In genomic region chr20:5205348-5206210, GRCh38 we compare ENCODE assay signal across 9 cellular contexts.
DNase-seq lines count a peak whose midpoint lies in the region; ATAC-seq and TF ChIP-seq lines count a peak whose summit lies in the region.
"Had no signal": no experiment of that assay in that cellular context is flagged by ENCODE, and none has a peak within 500 bp of the region (broad histone marks: within the 10 kb centered on the region; RNA-seq: fewer than 3 reads in every experiment).

No MANE protein-coding gene starts in this region.

- POLR2A ChIA-PET in CD4-positive, alpha-beta memory T cell (lab: Charles Lee; ENCODE audit: partially characterized antibody), result interaction anchor here (1.0 kb wide), 1 partner anchor 78 kb away, joined by 4 read pairs; the partner anchor contains the start of gene CDS2
- POLR2A ChIA-PET in activated CD8-positive, alpha-beta T cell treated with anti-CD3 and anti-CD28 coated beads for 36 hours (lab: Charles Lee), result no interaction called here

- no peaks in the 10 kb centered on the region for H3K79me1 ChIP-seq in mesendoderm (ENCODE audit: low read length)

- no peak overlapping the region for H3K4me3 ChIP-seq in CD4-positive, alpha-beta memory T cell (ENCODE audit: low read length in 2 of 2)
- no peak overlapping the region for H3K4me3 ChIP-seq in mesendoderm (ENCODE audit: low read length)

- no peak overlapping the region for H4K8ac ChIP-seq in mesendoderm (ENCODE audit: low read depth, low read length)

- peaks cover 9 to 12% of the 10 kb centered on the region in 2 donors for H3K36me3 Mint-ChIP-seq in CD4-positive, alpha-beta memory T cell
- peaks cover under 1% of the 10 kb centered on the region for H3K36me3 Mint-ChIP-seq in activated CD8-positive, alpha-beta T cell treated with anti-CD3 and anti-CD28 coated beads for 36 hours (ENCODE audit: low read depth)
- peaks cover 17% of the 10 kb centered on the region for H3K36me3 Mint-ChIP-seq in effector memory CD8-positive, alpha-beta T cell (ENCODE audit: insufficient read depth)

- H3K4me1 Mint-ChIP-seq in CD4-positive, alpha-beta memory T cell, result peaks cover 0 to 6% (median 0%) of the 10 kb centered on the region in 4 donors
- H3K4me1 Mint-ChIP-seq in activated CD8-positive, alpha-beta T cell treated with anti-CD3 and anti-CD28 coated beads for 36 hours (ENCODE audit: low read depth), result no peaks in the 10 kb centered on the region
- H3K4me1 Mint-ChIP-seq in effector memory CD8-positive, alpha-beta T cell (ENCODE audit: low read depth in 2 of 2), result peaks cover 0 to 6% of the 10 kb centered on the region in 2 donors

- H3K27ac Mint-ChIP-seq in CD4-positive, alpha-beta memory T cell, result peak overlapping the region in 1 of 7 donors; percentile 74
- no peak overlapping the region for H3K27ac Mint-ChIP-seq in activated CD8-positive, alpha-beta T cell treated with anti-CD3 and anti-CD28 coated beads for 36 hours
- no peak overlapping the region for H3K27ac Mint-ChIP-seq in effector memory CD8-positive, alpha-beta T cell
- H3K27ac Mint-ChIP-seq: T-helper 1 cell treated with Interleukin-12 subunit alpha and Interleukin-12 subunit beta and Interleukin-4 antibody, amounts not matched to agents 30 μg/mL and 1 μg/mL, for 36 hours had no signal

- H2BK5ac ChIP-seq in mesendoderm (ENCODE audit: low read length), result no peak overlapping the region

- peak; percentile 95 for TF ChIP-seq CTCF in activated CD8-positive, alpha-beta T cell treated with anti-CD3 and anti-CD28 coated beads for 36 hours (IDR thresholded peaks at IDR 0.05)

- no peaks in the 10 kb centered on the region for H3K4me1 ChIP-seq in CD4-positive, alpha-beta memory T cell (ENCODE audit: insufficient read depth, low read length)
- no peaks in the 10 kb centered on the region for H3K4me1 ChIP-seq in mesendoderm (ENCODE audit: control insufficient read depth, low read depth, low read length)

- H3K9me3 Mint-ChIP-seq in CD4-positive, alpha-beta memory T cell, result peaks cover 0 to 3% (median 0%) of the 10 kb centered on the region in 8 donors
- H3K9me3 Mint-ChIP-seq in activated CD8-positive, alpha-beta T cell treated with anti-CD3 and anti-CD28 coated beads for 36 hours, result no peaks in the 10 kb centered on the region
- no peaks in the 10 kb centered on the region for H3K9me3 Mint-ChIP-seq in effector memory CD8-positive, alpha-beta T cell
- H3K9me3 Mint-ChIP-seq: T-helper 1 cell treated with Interleukin-12 subunit alpha and Interleukin-12 subunit beta and Interleukin-4 antibody, amounts not matched to agents 30 μg/mL and 1 μg/mL, for 36 hours had no signal

- H4K5ac ChIP-seq in mesendoderm (ENCODE audit: low read length), result no peak overlapping the region

- H3K36me3 ChIP-seq in CD4-positive, alpha-beta memory T cell (ENCODE audit: insufficient read depth, low read length), result no peaks in the 10 kb centered on the region
- no peaks in the 10 kb centered on the region for H3K36me3 ChIP-seq in mesendoderm (ENCODE audit: control insufficient read depth, insufficient read depth, low read length)

- no peak overlapping the region for H3K4me2 ChIP-seq in mesendoderm (ENCODE audit: low read length)

- no peaks in the 10 kb centered on the region for H3K9me3 ChIP-seq in CD4-positive, alpha-beta memory T cell (ENCODE audit: control insufficient read depth in 1 of 2, low read length in 2 of 2)

- DNase-seq in CD4-positive, alpha-beta memory T cell, result peak; percentile 49 to 64 (median 56)
- peak; percentile 76 for DNase-seq in NCI-H82 treated with DMSO at 0.1 percent for 48 hours (lab: John Stamatoyannopoulos, UW; ENCODE audit: unreplicated experiment)
- peak; percentile 81 for DNase-seq in activated CD8-positive, alpha-beta T cell treated with anti-CD3 and anti-CD28 coated beads for 36 hours
- peak; percentile 60 to 70 (median 63) for DNase-seq in effector memory CD8-positive, alpha-beta T cell
- DNase-seq in mesendoderm, result peak; percentile 88
- DNase-seq in stimulated activated CD8-positive, alpha-beta memory T cell treated with anti-CD3 and anti-CD28 coated beads, Interleukin-2, amount 100 ng/mL, for 1 hour (ENCODE audit: low read depth in 2 of 2), result peak; percentile 23 to 38

- H3K27me3 Mint-ChIP-seq in CD4-positive, alpha-beta memory T cell, result no peaks in the 10 kb centered on the region
- H3K27me3 Mint-ChIP-seq in activated CD8-positive, alpha-beta T cell treated with anti-CD3 and anti-CD28 coated beads for 36 hours, result no peaks in the 10 kb centered on the region
- no peaks in the 10 kb centered on the region for H3K27me3 Mint-ChIP-seq in effector memory CD8-positive, alpha-beta T cell

- no peak overlapping the region for H3K4me3 Mint-ChIP-seq in CD4-positive, alpha-beta memory T cell
- no peak overlapping the region for H3K4me3 Mint-ChIP-seq in activated CD8-positive, alpha-beta T cell treated with anti-CD3 and anti-CD28 coated beads for 36 hours
- no peak overlapping the region for H3K4me3 Mint-ChIP-seq in effector memory CD8-positive, alpha-beta T cell
- H3K4me3 Mint-ChIP-seq: T-helper 1 cell treated with Interleukin-12 subunit alpha and Interleukin-12 subunit beta and Interleukin-4 antibody, amounts not matched to agents 30 μg/mL and 1 μg/mL, for 36 hours had no signal

- H3K9ac ChIP-seq in mesendoderm (ENCODE audit: low read length), result no peak overlapping the region

- WGBS in mesendoderm (ENCODE audit: extremely low coverage, insufficient coverage, low lambda C conversion rate), result no CpG with 5 or more reads among the region's 10 CpGs

- no peaks in the 10 kb centered on the region for H3K79me2 ChIP-seq in mesendoderm (ENCODE audit: control insufficient read depth, insufficient read depth, low read length)

- no peaks in the 10 kb centered on the region for H3K27me3 ChIP-seq in CD4-positive, alpha-beta memory T cell (ENCODE audit: insufficient read depth, low read length)
- no peaks in the 10 kb centered on the region for H3K27me3 ChIP-seq in mesendoderm (ENCODE audit: insufficient read depth, low read length, poor library complexity)

- H2AK5ac ChIP-seq in mesendoderm (ENCODE audit: low read length), result no peak overlapping the region

- no peak overlapping the region for H3K56ac ChIP-seq in mesendoderm (ENCODE audit: low read length)

- H2BK15ac ChIP-seq in mesendoderm (replicated peaks; ENCODE audit: low read depth), result no peak overlapping the region

- H3K18ac ChIP-seq in mesendoderm (ENCODE audit: low read length), result no peak overlapping the region

- intact Hi-C loops in CD4-positive, alpha-beta memory T cell (cut with micrococcal nuclease), result loop anchor here (1.0 to 5.0 kb wide), 2 partner anchors 18 to 78 kb away; partner anchors contain the start of gene CDS2
- intact Hi-C loops in activated CD8-positive, alpha-beta T cell treated with anti-CD3 and anti-CD28 coated beads for 36 hours (cut with micrococcal nuclease), result loop anchor here (5.0 kb wide), 1 partner anchor 242 kb away; no protein-coding TSS in a partner anchor

- H3K27ac ChIP-seq in CD4-positive, alpha-beta memory T cell (ENCODE audit: low read depth, low read length), result no peak overlapping the region
- no peak overlapping the region for H3K27ac ChIP-seq in mesendoderm (ENCODE audit: low read depth, low read length)

- no peak overlapping the region for H2BK120ac ChIP-seq in mesendoderm (ENCODE audit: low read depth, low read length)

- peak; percentile 89 for ATAC-seq in GM19397 (IDR thresholded peaks at IDR 0.05; ENCODE audit: unreplicated experiment)
- ATAC-seq in HG03521 (IDR thresholded peaks at IDR 0.05; ENCODE audit: unreplicated experiment), result peak; percentile 91
- peak; percentile 99 for ATAC-seq in activated CD8-positive, alpha-beta T cell treated with anti-CD3 and anti-CD28 coated beads for 36 hours
- peak; percentile 99 for ATAC-seq in effector memory CD8-positive, alpha-beta T cell (replicated peaks)

- no peak overlapping the region for H3K4ac ChIP-seq in mesendoderm (ENCODE audit: low read depth, low read length)

- CTCF ChIA-PET in CD4-positive, alpha-beta memory T cell (lab: Charles Lee; ENCODE audit: partially characterized antibody), result interaction anchor here (0.8 to 4.4 kb wide), 19 partner anchors 10 to 244 kb away, joined by 3 to 39 read pairs (median 6); partner anchors contain the start of gene CDS2
- CTCF ChIA-PET in activated CD8-positive, alpha-beta T cell treated with anti-CD3 and anti-CD28 coated beads for 36 hours (lab: Charles Lee), result interaction anchor here (0.6 to 14.2 kb wide), 28 partner anchors 9 to 281 kb away, joined by 3 to 165 read pairs (median 6); partner anchors contain the start of gene CDS2

- no peak overlapping the region for H3K23ac ChIP-seq in mesendoderm (ENCODE audit: low read length)

Comparison
In these comparisons a context has a peak if more than half of its experiments do, and no peak if none do; other contexts are left out.
1. DNase-seq: peak in every context shown above with its lines; median percentile 88 in mesendoderm; 81 in activated CD8-positive, alpha-beta T cell treated with anti-CD3 and anti-CD28 coated beads for 36 hours; 76 in NCI-H82 treated with DMSO at 0.1 percent for 48 hours; 63 in effector memory CD8-positive, alpha-beta T cell; 56 in CD4-positive, alpha-beta memory T cell; 30 in stimulated activated CD8-positive, alpha-beta memory T cell treated with anti-CD3 and anti-CD28 coated beads, Interleukin-2, amount 100 ng/mL, for 1 hour.